In genomic region chr1:88979749-88980116, GRCh38 we compare ENCODE assay signal across 15 cellular contexts. TPM values are rescaled to one million over a fixed set of nuclear protein-coding genes. Genes with fewer than 3 reads are reported as not detected.
DNase-seq lines count a peak whose midpoint lies in the region; ATAC-seq and TF ChIP-seq lines count a peak whose summit lies in the region.
"Had no signal": no experiment of that assay in that cellular context is flagged by ENCODE, and none has a peak within 500 bp of the region (broad histone marks: within the 10 kb centered on the region; RNA-seq: fewer than 3 reads in every experiment).

No MANE protein-coding gene starts in this region.

- H3K4me2 ChIP-seq in Loucy (ENCODE audit: low read depth, low read length, poor library complexity, severe bottlenecking), result peak overlapping the region; percentile 26

- H3K27me3 Mint-ChIP-seq in activated CD8-positive, alpha-beta memory T cell treated with anti-CD3 and anti-CD28 coated beads, Interleukin-2, amount 10 ng/mL, durations not matched to agents 7 days and 5 days, result no peaks in the 10 kb centered on the region
- no peaks in the 10 kb centered on the region for H3K27me3 Mint-ChIP-seq in activated T-helper 2 cell treated with anti-CD3 and anti-CD28 coated beads, Interferon-gamma antibody, Interleukin-2, Interleukin-4, amounts not matched to agents 10 μg/mL and 5 μg/mL and 100 μg/mL, durations not matched to agents 14 hours and 24 hours and 36 hours (ENCODE audit: low read depth)
- H3K27me3 Mint-ChIP-seq: B cell had no signal

- H3K79me2 ChIP-seq in Loucy (ENCODE audit: insufficient read depth, low read length), result peaks cover 56% of the 10 kb centered on the region

- H4K20me1 ChIP-seq in Loucy (ENCODE audit: insufficient read depth, low read length, poor library complexity, severe bottlenecking), result peaks cover 5% of the 10 kb centered on the region

- H3K9ac ChIP-seq in Loucy (ENCODE audit: low read depth, low read length, poor library complexity, severe bottlenecking), result no peak overlapping the region

- in situ Hi-C loops in G401 (cut with HindIII; ENCODE audit: low sequenced_read_pairs), result no loop called here

- H3K4me3 ChIP-seq in Loucy (ENCODE audit: low read length, poor library complexity, severe bottlenecking), result no peak overlapping the region

- peak overlapping the region; percentile 72 for H3K27ac Mint-ChIP-seq in activated CD8-positive, alpha-beta memory T cell treated with anti-CD3 and anti-CD28 coated beads, Interleukin-2, amount 10 ng/mL, durations not matched to agents 7 days and 5 days
- H3K27ac Mint-ChIP-seq in activated T-helper 2 cell treated with anti-CD3 and anti-CD28 coated beads, Interferon-gamma antibody, Interleukin-2, Interleukin-4, amounts not matched to agents 10 μg/mL and 5 μg/mL and 100 μg/mL, durations not matched to agents 14 hours and 24 hours and 36 hours, result peak overlapping the region; percentile 3
- no peak overlapping the region for H3K27ac Mint-ChIP-seq in stimulated activated effector memory CD8-positive, alpha-beta T cell treated with anti-CD3 and anti-CD28 coated beads, Interleukin-12 subunit alpha, Interleukin-12 subunit beta, amount 100 ng/mL, for 72 hours
- H3K27ac Mint-ChIP-seq: B cell; CD8-positive, alpha-beta T cell had no signal

- intact Hi-C loops in activated T-helper 2 cell treated with anti-CD3 and anti-CD28 coated beads, Interferon-gamma antibody, Interleukin-2, Interleukin-4, amounts not matched to agents 10 μg/mL and 5 μg/mL and 100 μg/mL, durations not matched to agents 14 hours and 24 hours and 36 hours (cut with micrococcal nuclease), result loop anchor here (5.0 kb wide), 2 partner anchors 87 to 543 kb away; partner anchors contain the start of genes GTF2B and LRRC8B

- H3K4me3 Mint-ChIP-seq in activated CD8-positive, alpha-beta memory T cell treated with anti-CD3 and anti-CD28 coated beads, Interleukin-2, amount 10 ng/mL, durations not matched to agents 7 days and 5 days, result no peak overlapping the region
- H3K4me3 Mint-ChIP-seq in activated T-helper 2 cell treated with anti-CD3 and anti-CD28 coated beads, Interferon-gamma antibody, Interleukin-2, Interleukin-4, amounts not matched to agents 10 μg/mL and 5 μg/mL and 100 μg/mL, durations not matched to agents 14 hours and 24 hours and 36 hours (ENCODE audit: low read depth), result peak overlapping the region; percentile 1
- peak overlapping the region; percentile 7 for H3K4me3 Mint-ChIP-seq in stimulated activated effector memory CD8-positive, alpha-beta T cell treated with anti-CD3 and anti-CD28 coated beads, Interleukin-12 subunit alpha, Interleukin-12 subunit beta, amount 100 ng/mL, for 72 hours
- H3K4me3 Mint-ChIP-seq: B cell; CD8-positive, alpha-beta T cell had no signal

- CTCF ChIA-PET in activated CD8-positive, alpha-beta memory T cell treated with anti-CD3 and anti-CD28 coated beads, Interleukin-2, amount 10 ng/mL, durations not matched to agents 7 days and 5 days (lab: Charles Lee), result interaction anchor here (1.1 to 1.4 kb wide), 2 partner anchors 86 to 106 kb away, joined by 3 read pairs; partner anchors contain the start of gene GBP1

- H3K36me3 ChIP-seq in Loucy (ENCODE audit: insufficient read depth, low read length), result peaks cover 14% of the 10 kb centered on the region; the same call in 1 of the 2 replicates

- no peak overlapping the region for H2AFZ ChIP-seq in Loucy (ENCODE audit: low read length)

- no peaks in the 10 kb centered on the region for H3K9me2 ChIP-seq in Loucy (replicated peaks; ENCODE audit: low read depth, low read length)

- DNase-seq in activated CD8-positive, alpha-beta memory T cell treated with anti-CD3 and anti-CD28 coated beads, Interleukin-2, amount 10 ng/mL, durations not matched to agents 7 days and 5 days, result no peak
- no peak for DNase-seq in activated CD8-positive, alpha-beta memory T cell treated with anti-CD3 and anti-CD28 coated beads for 24 hours
- DNase-seq in activated T-helper 2 cell treated with anti-CD3 and anti-CD28 coated beads, Interferon-gamma antibody, Interleukin-2, Interleukin-4, amounts not matched to agents 10 μg/mL and 5 μg/mL and 100 μg/mL, durations not matched to agents 14 hours and 24 hours and 36 hours (ENCODE audit: low spot score), result no peak
- no peak for DNase-seq in stimulated activated effector memory CD8-positive, alpha-beta T cell treated with anti-CD3 and anti-CD28 coated beads, Interleukin-12 subunit alpha, Interleukin-12 subunit beta, amount 100 ng/mL, for 72 hours (ENCODE audit: low spot score in 2 of 2)
- DNase-seq in GM03348 (ENCODE audit: low spot score), result no peak
- DNase-seq in G401 (ENCODE audit: low spot score), result no peak
- DNase-seq: CD8-positive, alpha-beta T cell; H7; KBM-7; NCI-H1105; NCI-H187; NCI-H510A; SHP77 treated with DMSO at 0.1 percent for 48 hours had no signal

- H3K9me3 ChIP-seq in Loucy (ENCODE audit: insufficient read depth, low read depth, low read length), result no peaks in the 10 kb centered on the region

- TF ChIP-seq CTCF in Loucy (conservative IDR thresholded peaks at IDR 0.05; ENCODE audit: low read length), result no peak

- H3K36me3 Mint-ChIP-seq in activated CD8-positive, alpha-beta memory T cell treated with anti-CD3 and anti-CD28 coated beads, Interleukin-2, amount 10 ng/mL, durations not matched to agents 7 days and 5 days, result peaks cover 77% of the 10 kb centered on the region
- peaks cover 77% of the 10 kb centered on the region for H3K36me3 Mint-ChIP-seq in activated T-helper 2 cell treated with anti-CD3 and anti-CD28 coated beads, Interferon-gamma antibody, Interleukin-2, Interleukin-4, amounts not matched to agents 10 μg/mL and 5 μg/mL and 100 μg/mL, durations not matched to agents 14 hours and 24 hours and 36 hours (ENCODE audit: low read depth)
- H3K36me3 Mint-ChIP-seq in stimulated activated effector memory CD8-positive, alpha-beta T cell treated with anti-CD3 and anti-CD28 coated beads, Interleukin-12 subunit alpha, Interleukin-12 subunit beta, amount 100 ng/mL, for 72 hours, result peaks cover 74% of the 10 kb centered on the region

- H3K4me1 ChIP-seq in Loucy (ENCODE audit: insufficient read depth, low read length, poor library complexity, severe bottlenecking), result peaks cover 18% of the 10 kb centered on the region

- no peaks in the 10 kb centered on the region for H3F3A ChIP-seq in Loucy (ENCODE audit: low read depth)

- peaks cover 64% of the 10 kb centered on the region for H3K4me1 Mint-ChIP-seq in activated CD8-positive, alpha-beta memory T cell treated with anti-CD3 and anti-CD28 coated beads, Interleukin-2, amount 10 ng/mL, durations not matched to agents 7 days and 5 days
- H3K4me1 Mint-ChIP-seq in activated T-helper 2 cell treated with anti-CD3 and anti-CD28 coated beads, Interferon-gamma antibody, Interleukin-2, Interleukin-4, amounts not matched to agents 10 μg/mL and 5 μg/mL and 100 μg/mL, durations not matched to agents 14 hours and 24 hours and 36 hours (ENCODE audit: low read depth), result peaks cover 55% of the 10 kb centered on the region
- H3K4me1 Mint-ChIP-seq in stimulated activated effector memory CD8-positive, alpha-beta T cell treated with anti-CD3 and anti-CD28 coated beads, Interleukin-12 subunit alpha, Interleukin-12 subunit beta, amount 100 ng/mL, for 72 hours, result peaks cover 77% of the 10 kb centered on the region

- peaks cover 26% of the 10 kb centered on the region for H3K9me3 Mint-ChIP-seq in activated CD8-positive, alpha-beta memory T cell treated with anti-CD3 and anti-CD28 coated beads, Interleukin-2, amount 10 ng/mL, durations not matched to agents 7 days and 5 days (ENCODE audit: low read depth)
- H3K9me3 Mint-ChIP-seq in activated T-helper 2 cell treated with anti-CD3 and anti-CD28 coated beads, Interferon-gamma antibody, Interleukin-2, Interleukin-4, amounts not matched to agents 10 μg/mL and 5 μg/mL and 100 μg/mL, durations not matched to agents 14 hours and 24 hours and 36 hours, result no peaks in the 10 kb centered on the region
- H3K9me3 Mint-ChIP-seq in stimulated activated effector memory CD8-positive, alpha-beta T cell treated with anti-CD3 and anti-CD28 coated beads, Interleukin-12 subunit alpha, Interleukin-12 subunit beta, amount 100 ng/mL, for 72 hours, result no peaks in the 10 kb centered on the region
- H3K9me3 Mint-ChIP-seq: CD8-positive, alpha-beta T cell had no signal

- no peak for ATAC-seq in activated CD8-positive, alpha-beta memory T cell treated with anti-CD3 and anti-CD28 coated beads, Interleukin-2, amount 10 ng/mL, durations not matched to agents 7 days and 5 days
- no peak for ATAC-seq in stimulated activated effector memory CD8-positive, alpha-beta T cell treated with anti-CD3 and anti-CD28 coated beads, Interleukin-12 subunit alpha, Interleukin-12 subunit beta, amount 100 ng/mL, for 72 hours
- ATAC-seq: CD8-positive, alpha-beta T cell had no signal

- no peaks in the 10 kb centered on the region for H3K27me3 ChIP-seq in Loucy (ENCODE audit: insufficient read depth, low read length, poor library complexity, severe bottlenecking)

RNA-seq across cellular contexts. Expression of gene KYAT3, which starts 12.7 kb away (rescaled TPM):
- 10 to 100 TPM; 38.5 to 49.8 TPM for total RNA-seq in activated CD8-positive, alpha-beta memory T cell treated with anti-CD3 and anti-CD28 coated beads, Interleukin-2, amount 10 ng/mL, durations not matched to agents 7 days and 5 days
- 32.6 and 33.9 TPM in 2 replicates for total RNA-seq in activated T-helper 2 cell treated with anti-CD3 and anti-CD28 coated beads, Interferon-gamma antibody, Interleukin-2, Interleukin-4, amounts not matched to agents 10 μg/mL and 5 μg/mL and 100 μg/mL, durations not matched to agents 14 hours and 24 hours and 36 hours
- total RNA-seq in G401 (2014; rRNA removed; shearing (Covaris generic)), result 49.2 and 82.6 TPM in 2 replicates

RNA-seq across cellular contexts. Expression of gene RBMXL1, which starts 12.7 kb away (rescaled TPM):
- total RNA-seq in activated CD8-positive, alpha-beta memory T cell treated with anti-CD3 and anti-CD28 coated beads, Interleukin-2, amount 10 ng/mL, durations not matched to agents 7 days and 5 days, result 10 to 100 TPM; 17.6 to 26.5 TPM
- 27.8 and 28.7 TPM in 2 replicates for total RNA-seq in activated T-helper 2 cell treated with anti-CD3 and anti-CD28 coated beads, Interferon-gamma antibody, Interleukin-2, Interleukin-4, amounts not matched to agents 10 μg/mL and 5 μg/mL and 100 μg/mL, durations not matched to agents 14 hours and 24 hours and 36 hours
- total RNA-seq in G401 (2014; rRNA removed; shearing (Covaris generic)), result 7.2 and 13.6 TPM in 2 replicates

RNA-seq across cellular contexts. Expression of gene GBP3, which starts 42.9 kb away (rescaled TPM):
- total RNA-seq in activated CD8-positive, alpha-beta memory T cell treated with anti-CD3 and anti-CD28 coated beads, Interleukin-2, amount 10 ng/mL, durations not matched to agents 7 days and 5 days, result 10 to 100 TPM; 32.0 to 38.6 TPM
- 6.4 and 7.5 TPM in 2 replicates for total RNA-seq in activated T-helper 2 cell treated with anti-CD3 and anti-CD28 coated beads, Interferon-gamma antibody, Interleukin-2, Interleukin-4, amounts not matched to agents 10 μg/mL and 5 μg/mL and 100 μg/mL, durations not matched to agents 14 hours and 24 hours and 36 hours
- not detected in 2 replicates for total RNA-seq in G401 (2014; rRNA removed; shearing (Covaris generic))
- total RNA-seq: H7 had no signal
